34 cellular contexts compared by ENCODE assay signal in the genomic region with DNA sequence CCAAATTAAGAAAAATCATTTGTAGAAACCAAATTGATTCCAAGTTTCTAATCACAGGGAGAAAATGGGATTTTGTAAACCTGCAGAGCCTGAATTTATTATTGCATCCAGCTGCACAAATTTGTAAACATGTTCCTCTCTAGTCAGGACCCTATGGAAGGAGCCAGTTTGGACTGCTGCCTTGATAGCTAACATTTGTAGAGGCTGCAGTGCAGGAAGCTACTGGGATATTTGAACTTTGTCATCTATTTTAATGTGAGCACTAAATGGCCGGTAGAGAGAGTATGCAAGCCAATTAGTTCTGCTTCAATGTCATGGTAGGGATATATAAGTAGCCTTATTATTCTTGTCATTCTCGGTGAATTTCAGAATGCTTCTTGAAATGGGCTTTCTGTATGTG.
"Had no signal": no experiment of that assay in that cellular context is flagged by ENCODE, and none has a peak within 500 bp of the region (broad histone marks: within the 10 kb centered on the region; RNA-seq: fewer than 3 reads in every experiment).

No MANE protein-coding gene starts in this region.

- DNase-seq: activated CD4-positive, alpha-beta memory T cell treated with anti-CD3 and anti-CD28 coated beads, Interleukin-2, amount 10 ng/mL, durations not matched to agents 7 days and 5 days; activated CD4-positive, alpha-beta T cell treated with anti-CD3 and anti-CD28 coated beads for 1 hour; activated CD4-positive, alpha-beta T cell treated with anti-CD3 and anti-CD28 coated beads for 36 hours; activated CD4-positive, alpha-beta T cell treated with anti-CD3 and anti-CD28 coated beads for 48 hours; activated CD4-positive, alpha-beta T cell treated with anti-CD3 and anti-CD28 coated beads, Interleukin-2, amount 10 ng/mL, durations not matched to agents 7 days and 5 days; activated CD4-positive, alpha-beta T cell treated with anti-CD3 and anti-CD28 coated beads, Interleukin-2, amount 50 U/mL, for 48 hours; activated CD4-positive, CD25-positive, alpha-beta regulatory T cell; activated CD8-positive, alpha-beta memory T cell treated with anti-CD3 and anti-CD28 coated beads for 24 hours; activated CD8-positive, alpha-beta memory T cell treated with anti-CD3 and anti-CD28 coated beads, Interleukin-2, amount 10 ng/mL, durations not matched to agents 7 days and 5 days; activated CD8-positive, alpha-beta memory T cell treated with anti-CD3 and anti-CD28 coated beads, Interleukin-2, amount 50 U/mL, for 48 hours; activated CD8-positive, alpha-beta T cell treated with anti-CD3 and anti-CD28 coated beads, Interleukin-2, amount 10 ng/mL, durations not matched to agents 7 days and 5 days; activated effector memory CD4-positive, alpha-beta T cell treated with Interleukin-2 at 50 U/mL for 16 hours; activated gamma-delta T cell; activated naive CD4-positive, alpha-beta T cell treated with anti-CD3 and anti-CD28 coated beads, Interleukin-2, amount 50 U/mL, for 16 hours; activated naive CD4-positive, alpha-beta T cell treated with Interleukin-2 at 50 U/mL for 16 hours; activated naive CD8-positive, alpha-beta T cell treated with anti-CD3 and anti-CD28 coated beads for 36 hours; activated T-cell treated with anti-CD3 and anti-CD28 coated beads, Interleukin-2, amount 50 U/mL, for 24 hours; activated T-cell treated with anti-CD3 and anti-CD28 coated beads, Interleukin-2, amount 50 U/mL, for 48 hours; adrenal gland; amniotic stem cell; aorta; body of pancreas; brain microvascular endothelial cell; central memory CD4-positive, alpha-beta T cell; T-helper 1 cell; T-helper 2 cell; T-helper 9 cell; WERI-Rb-1 had no signal

- H3K4me1 Mint-ChIP-seq: activated CD4-positive, alpha-beta memory T cell treated with anti-CD3 and anti-CD28 coated beads, Interleukin-2, amount 10 ng/mL, durations not matched to agents 7 days and 5 days; activated CD4-positive, alpha-beta T cell treated with anti-CD3 and anti-CD28 coated beads for 36 hours; activated CD4-positive, alpha-beta T cell treated with anti-CD3 and anti-CD28 coated beads, Interleukin-2, amount 10 ng/mL, durations not matched to agents 7 days and 5 days; activated CD8-positive, alpha-beta memory T cell treated with anti-CD3 and anti-CD28 coated beads, Interleukin-2, amount 10 ng/mL, durations not matched to agents 7 days and 5 days; activated naive CD8-positive, alpha-beta T cell treated with anti-CD3 and anti-CD28 coated beads for 36 hours; WTC11 had no signal

- H3K4me3 Mint-ChIP-seq: activated CD4-positive, alpha-beta memory T cell treated with anti-CD3 and anti-CD28 coated beads, Interleukin-2, amount 10 ng/mL, durations not matched to agents 7 days and 5 days; activated CD4-positive, alpha-beta T cell treated with anti-CD3 and anti-CD28 coated beads for 36 hours; activated CD4-positive, alpha-beta T cell treated with anti-CD3 and anti-CD28 coated beads, Interleukin-2, amount 10 ng/mL, durations not matched to agents 7 days and 5 days; activated CD8-positive, alpha-beta memory T cell treated with anti-CD3 and anti-CD28 coated beads, Interleukin-2, amount 10 ng/mL, durations not matched to agents 7 days and 5 days; activated CD8-positive, alpha-beta T cell treated with anti-CD3 and anti-CD28 coated beads, Interleukin-2, amount 10 ng/mL, durations not matched to agents 7 days and 5 days; activated naive CD8-positive, alpha-beta T cell treated with anti-CD3 and anti-CD28 coated beads for 36 hours; activated T-cell treated with anti-CD3 and anti-CD28 coated beads, Interleukin-2, amount 50 U/mL, for 24 hours; T-helper 1 cell treated with Interleukin-12 subunit alpha and Interleukin-12 subunit beta and Interleukin-4 antibody, amounts not matched to agents 30 μg/mL and 1 μg/mL, for 36 hours; T-helper 2 cell treated with Interferon-gamma antibody and Interleukin-4, amounts not matched to agents 5 μg/mL and 100 μg/mL, for 36 hours; WTC11 had no signal

- H3K9me3 Mint-ChIP-seq: activated CD4-positive, alpha-beta memory T cell treated with anti-CD3 and anti-CD28 coated beads, Interleukin-2, amount 10 ng/mL, durations not matched to agents 7 days and 5 days; activated T-cell treated with anti-CD3 and anti-CD28 coated beads, Interleukin-2, amount 50 U/mL, for 24 hours; activated T-helper 2 cell treated with anti-CD3 and anti-CD28 coated beads, Interferon-gamma antibody, Interleukin-2, Interleukin-4, amounts not matched to agents 10 μg/mL and 5 μg/mL and 100 μg/mL, durations not matched to agents 14 hours and 24 hours and 36 hours; T-helper 1 cell treated with Interleukin-12 subunit alpha and Interleukin-12 subunit beta and Interleukin-4 antibody, amounts not matched to agents 30 μg/mL and 1 μg/mL, for 36 hours; T-helper 2 cell treated with Interferon-gamma antibody and Interleukin-4, amounts not matched to agents 5 μg/mL and 100 μg/mL, for 36 hours; WTC11 had no signal

- ATAC-seq: activated CD4-positive, alpha-beta T cell treated with anti-CD3 and anti-CD28 coated beads for 36 hours; activated CD4-positive, CD25-positive, alpha-beta regulatory T cell treated with anti-CD3 and anti-CD28 coated beads, Interleukin-2, amount 50 U/mL, for 24 hours; activated CD8-positive, alpha-beta memory T cell treated with anti-CD3 and anti-CD28 coated beads, Interleukin-2, amount 10 ng/mL, durations not matched to agents 7 days and 5 days; activated CD8-positive, alpha-beta T cell treated with anti-CD3 and anti-CD28 coated beads, Interleukin-2, amount 10 ng/mL, durations not matched to agents 7 days and 5 days; activated naive CD4-positive, alpha-beta T cell treated with anti-CD3 and anti-CD28 coated beads, Interleukin-2, amount 50 U/mL, for 72 hours; body of pancreas; WTC11 had no signal

- H3K27me3 Mint-ChIP-seq: activated CD4-positive, alpha-beta memory T cell treated with anti-CD3 and anti-CD28 coated beads, Interleukin-2, amount 10 ng/mL, durations not matched to agents 7 days and 5 days; activated CD4-positive, alpha-beta T cell treated with anti-CD3 and anti-CD28 coated beads for 36 hours; activated CD4-positive, alpha-beta T cell treated with anti-CD3 and anti-CD28 coated beads, Interleukin-2, amount 10 ng/mL, durations not matched to agents 7 days and 5 days; activated CD8-positive, alpha-beta memory T cell treated with anti-CD3 and anti-CD28 coated beads, Interleukin-2, amount 10 ng/mL, durations not matched to agents 7 days and 5 days; activated naive CD8-positive, alpha-beta T cell treated with anti-CD3 and anti-CD28 coated beads for 36 hours; activated T-cell treated with anti-CD3 and anti-CD28 coated beads, Interleukin-2, amount 50 U/mL, for 24 hours had no signal

- H3K36me3 Mint-ChIP-seq: activated CD8-positive, alpha-beta memory T cell treated with anti-CD3 and anti-CD28 coated beads, Interleukin-2, amount 10 ng/mL, durations not matched to agents 7 days and 5 days; activated naive CD4-positive, alpha-beta T cell treated with anti-CD3 and anti-CD28 coated beads, Interleukin-2, amount 50 U/mL, for 72 hours; activated naive CD8-positive, alpha-beta T cell treated with anti-CD3 and anti-CD28 coated beads for 36 hours; WTC11 had no signal

- H3K27ac Mint-ChIP-seq: activated CD4-positive, alpha-beta memory T cell treated with anti-CD3 and anti-CD28 coated beads, Interleukin-2, amount 10 ng/mL, durations not matched to agents 7 days and 5 days; activated CD4-positive, alpha-beta T cell treated with anti-CD3 and anti-CD28 coated beads for 36 hours; activated CD4-positive, alpha-beta T cell treated with anti-CD3 and anti-CD28 coated beads, Interleukin-2, amount 10 ng/mL, durations not matched to agents 7 days and 5 days; activated CD8-positive, alpha-beta memory T cell treated with anti-CD3 and anti-CD28 coated beads, Interleukin-2, amount 10 ng/mL, durations not matched to agents 7 days and 5 days; activated CD8-positive, alpha-beta T cell treated with anti-CD3 and anti-CD28 coated beads, Interleukin-2, amount 10 ng/mL, durations not matched to agents 7 days and 5 days; activated naive CD4-positive, alpha-beta T cell treated with anti-CD3 and anti-CD28 coated beads, Interleukin-2, amount 50 U/mL, for 72 hours; activated naive CD8-positive, alpha-beta T cell treated with anti-CD3 and anti-CD28 coated beads for 36 hours; activated T-cell treated with anti-CD3 and anti-CD28 coated beads, Interleukin-2, amount 50 U/mL, for 24 hours; activated T-helper 2 cell treated with anti-CD3 and anti-CD28 coated beads, Interferon-gamma antibody, Interleukin-2, Interleukin-4, amounts not matched to agents 10 μg/mL and 5 μg/mL and 100 μg/mL, durations not matched to agents 14 hours and 24 hours and 36 hours; T-helper 1 cell treated with Interleukin-12 subunit alpha and Interleukin-12 subunit beta and Interleukin-4 antibody, amounts not matched to agents 30 μg/mL and 1 μg/mL, for 36 hours; T-helper 2 cell treated with Interferon-gamma antibody and Interleukin-4, amounts not matched to agents 5 μg/mL and 100 μg/mL, for 36 hours; WTC11 had no signal
